17 cellular contexts compared by ENCODE assay signal in the genomic region with DNA sequence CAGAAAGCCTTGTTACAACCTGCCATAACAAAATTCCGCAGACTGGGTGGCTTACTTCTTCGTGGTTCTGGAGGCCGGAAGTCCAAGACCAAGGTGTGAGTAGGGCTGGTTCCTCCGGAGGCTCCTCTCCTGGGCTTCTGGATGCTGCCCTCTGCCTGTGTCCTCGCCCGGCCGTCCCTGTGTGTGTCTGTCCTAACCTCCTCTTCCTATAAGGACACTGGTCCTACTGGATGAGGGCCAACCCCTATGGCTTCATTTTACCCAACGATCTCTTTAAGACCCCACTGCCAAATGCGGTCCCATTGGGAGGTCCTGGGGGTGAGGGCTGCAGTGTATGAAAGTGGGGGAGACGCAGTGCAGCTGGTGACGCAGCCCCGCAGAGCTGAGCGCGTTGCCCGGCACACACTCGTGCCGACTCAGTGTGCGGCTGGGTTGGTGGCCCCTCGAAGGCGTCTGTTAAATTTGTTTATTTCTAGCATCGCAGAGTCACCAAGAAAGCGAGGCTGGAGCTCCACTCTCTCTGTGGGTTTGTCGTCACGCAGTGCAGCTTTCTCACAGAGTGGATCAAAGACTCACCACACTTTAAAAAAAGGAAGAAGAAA.
DNase-seq lines count a peak whose midpoint lies in the region; ATAC-seq and TF ChIP-seq lines count a peak whose summit lies in the region.
"Had no signal": no experiment of that assay in that cellular context is flagged by ENCODE, and none has a peak within 500 bp of the region (broad histone marks: within the 10 kb centered on the region; RNA-seq: fewer than 3 reads in every experiment).

No MANE protein-coding gene starts in this region.

- peak overlapping the region in 5 of 11 experiments; percentile 25 to 56 (median 43); a peak in 7 of 22 replicates for H3K9ac ChIP-seq in BLaER1 treated with 17β-estradiol and CSF1 and Interleukin-3, amounts not matched to agents 10 nM and 100 nM
- H3K9ac ChIP-seq in mesendoderm (ENCODE audit: low read length): no peak overlapping the region

- H3K9me3 ChIP-seq in BLaER1 treated with 17β-estradiol and CSF1 and Interleukin-3, amounts not matched to agents 10 nM and 100 nM (replicated peaks in 1 of 11): peaks cover 0 to 42% (median 9%) of the 10 kb centered on the region in 11 experiments; a peak in 9 of 22 replicates
- no peaks in the 10 kb centered on the region for H3K9me3 ChIP-seq in sigmoid colon

- H2BK5ac ChIP-seq in mesendoderm (ENCODE audit: low read length): no peak overlapping the region

- no peak for TF ChIP-seq POLR2A in sigmoid colon (IDR thresholded peaks at IDR 0.05)

- WGBS in mesendoderm (ENCODE audit: extremely low coverage, insufficient coverage, low lambda C conversion rate): no CpG with 5 or more reads among the region's 24 CpGs
- 86 to 89% methylated on average over 24 of the region's 24 CpGs for WGBS in sigmoid colon, 2 donors

- no peaks in the 10 kb centered on the region for H3K36me3 ChIP-seq in BLaER1 treated with 17β-estradiol and CSF1 and Interleukin-3, amounts not matched to agents 10 nM and 100 nM
- no peaks in the 10 kb centered on the region for H3K36me3 ChIP-seq in mesendoderm (ENCODE audit: control insufficient read depth, insufficient read depth, low read length)
- no peaks in the 10 kb centered on the region for H3K36me3 ChIP-seq in sigmoid colon

- TF ChIP-seq EP300 in sigmoid colon (IDR thresholded peaks at IDR 0.05): no peak

- no peak overlapping the region for H4K8ac ChIP-seq in mesendoderm (ENCODE audit: low read depth, low read length)

- H3K56ac ChIP-seq in mesendoderm (ENCODE audit: low read length): no peak overlapping the region

- H2BK120ac ChIP-seq in mesendoderm (ENCODE audit: low read depth, low read length): no peak overlapping the region

- no peak overlapping the region for H2AK5ac ChIP-seq in mesendoderm (ENCODE audit: low read length)

- TF ChIP-seq CTCF in coronary artery (IDR thresholded peaks at IDR 0.05) (no peak), sigmoid colon (IDR thresholded peaks at IDR 0.05) (no peak)

- intact Hi-C loops in sigmoid colon (cut with DNase I) (no loop called here), Right ventricle myocardium superior (cut with DNase I) (no loop called here)

- peaks cover 0 to 40% (median 0%) of the 10 kb centered on the region in 11 experiments; a peak in 9 of 22 replicates for H4K20me1 ChIP-seq in BLaER1 treated with 17β-estradiol and CSF1 and Interleukin-3, amounts not matched to agents 10 nM and 100 nM

- H3K4me1 ChIP-seq in BLaER1 treated with 17β-estradiol and CSF1 and Interleukin-3, amounts not matched to agents 10 nM and 100 nM: peaks cover 26 to 61% (median 52%) of the 10 kb centered on the region in 10 experiments
- no peaks in the 10 kb centered on the region for H3K4me1 ChIP-seq in mesendoderm (ENCODE audit: control insufficient read depth, low read depth, low read length)
- no peaks in the 10 kb centered on the region for H3K4me1 ChIP-seq in sigmoid colon

- H3K27ac ChIP-seq in BLaER1 treated with 17β-estradiol and CSF1 and Interleukin-3, amounts not matched to agents 10 nM and 100 nM: peak overlapping the region in 8 of 11 experiments; percentile 26 to 76 (median 67); a peak in 15 of 22 replicates
- H3K27ac ChIP-seq in coronary artery (no peak overlapping the region), mesendoderm (ENCODE audit: low read depth, low read length) (no peak overlapping the region), sigmoid colon (no peak overlapping the region)

- H3K4me3 ChIP-seq in BLaER1 treated with 17β-estradiol and CSF1 and Interleukin-3, amounts not matched to agents 10 nM and 100 nM: peak overlapping the region in 2 of 10 experiments; percentile 26 to 30; a peak in 2 of 20 replicates
- H3K4me3 ChIP-seq in coronary artery (no peak overlapping the region), mesendoderm (ENCODE audit: low read length) (no peak overlapping the region), sigmoid colon (no peak overlapping the region)
- H3K4me3 ChIP-seq: GM23338 had no signal

- H3K79me2 ChIP-seq in mesendoderm (ENCODE audit: control insufficient read depth, insufficient read depth, low read length): no peaks in the 10 kb centered on the region

- peak overlapping the region; percentile 66 to 88 (median 81) for H3K4me2 ChIP-seq in BLaER1 treated with 17β-estradiol and CSF1 and Interleukin-3, amounts not matched to agents 10 nM and 100 nM
- no peak overlapping the region for H3K4me2 ChIP-seq in mesendoderm (ENCODE audit: low read length)
- H3K4me2 ChIP-seq: GM23338 had no signal

- no peak overlapping the region for H3K4ac ChIP-seq in mesendoderm (ENCODE audit: low read depth, low read length)

- H3K23ac ChIP-seq in mesendoderm (ENCODE audit: low read length): peak overlapping the region; percentile 66

- no peak for ATAC-seq in GM19455 (IDR thresholded peaks at IDR 0.05; ENCODE audit: unreplicated experiment)
- no peak for ATAC-seq in Right ventricle myocardium superior (ENCODE audit: poor library complexity)
- ATAC-seq: CD8-positive, alpha-beta T cell; GM23338 had no signal

- no peak overlapping the region for H2BK15ac ChIP-seq in mesendoderm (replicated peaks; ENCODE audit: low read depth)

- DNase-seq in coronary artery (ENCODE audit: low spot score) (peak; percentile 29), mesendoderm (no peak), sigmoid colon (peak; percentile 35), NCI-H82 treated with DMSO at 0.1 percent for 48 hours (lab: John Stamatoyannopoulos, UW; ENCODE audit: unreplicated experiment) (no peak), Right ventricle myocardium superior (no peak), SIG-M5 treated with dmso at 0.1 percent for 504 hours (lab: John Stamatoyannopoulos, UW; ENCODE audit: unreplicated experiment) (no peak)
- DNase-seq: ACHN; CD8-positive, alpha-beta T cell; COR-L47; DMS153; DMS79 treated with DMSO at 0.1 percent for 48 hours; EL; H7; IMR-90 had no signal

- H3K79me1 ChIP-seq in mesendoderm (ENCODE audit: low read length): no peaks in the 10 kb centered on the region

- no peak overlapping the region for H3K18ac ChIP-seq in mesendoderm (ENCODE audit: low read length)

- no peak overlapping the region for H4K5ac ChIP-seq in mesendoderm (ENCODE audit: low read length)

- peaks cover 0 to 92% (median 9%) of the 10 kb centered on the region in 11 experiments; a peak in 11 of 22 replicates for H3K27me3 ChIP-seq in BLaER1 treated with 17β-estradiol and CSF1 and Interleukin-3, amounts not matched to agents 10 nM and 100 nM
- no peaks in the 10 kb centered on the region for H3K27me3 ChIP-seq in mesendoderm (ENCODE audit: insufficient read depth, low read length, poor library complexity)
- H3K27me3 ChIP-seq in sigmoid colon: peaks cover 0 to 34% (median 0%) of the 10 kb centered on the region in 3 donors

Comparison
In these comparisons a context has a peak if more than half of its experiments do, and no peak if none do; other contexts are left out.
1. H3K27ac ChIP-seq: peak in BLaER1 treated with 17β-estradiol and CSF1 and Interleukin-3, amounts not matched to agents 10 nM and 100 nM (8 of 11); none in coronary artery (0 of 2), mesendoderm (single experiment) and sigmoid colon (0 of 4).
2. DNase-seq: peak in coronary artery (single experiment) and sigmoid colon (single experiment); none in mesendoderm (single experiment), NCI-H82 treated with DMSO at 0.1 percent for 48 hours (single experiment), Right ventricle myocardium superior (single experiment) and SIG-M5 treated with dmso at 0.1 percent for 504 hours (single experiment).